Comparison of ENCODE assay signal across 23 cellular contexts in the genomic region with DNA sequence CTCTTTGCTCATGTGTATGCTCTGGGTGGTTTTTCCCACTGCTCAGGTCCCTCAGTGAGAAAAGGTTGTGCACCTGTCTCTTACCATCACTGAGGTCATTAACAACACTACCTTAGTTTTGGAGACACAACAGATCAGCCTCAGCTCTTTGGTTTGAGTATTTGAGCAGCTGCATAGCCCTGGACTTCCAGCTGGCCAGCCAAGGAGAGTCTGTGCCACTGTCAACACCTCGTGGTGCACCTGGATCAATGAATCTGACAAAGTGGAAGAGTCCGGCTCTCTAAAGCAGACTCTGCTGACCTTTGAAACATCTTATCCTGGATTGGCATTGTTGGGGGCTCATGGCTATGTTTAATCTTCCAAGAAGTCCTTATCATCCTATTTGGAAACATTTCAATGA. TPM values are rescaled to one million over a fixed set of nuclear protein-coding genes. Genes with fewer than 3 reads are reported as not detected.
A peak's percentile ranks its signal among the peaks of the same experiment; 100 is the strongest.
DNase-seq lines count a peak whose midpoint lies in the region; ATAC-seq and TF ChIP-seq lines count a peak whose summit lies in the region.
"Had no signal": no experiment of that assay in that cellular context is flagged by ENCODE, and none has a peak within 500 bp of the region (broad histone marks: within the 10 kb centered on the region; RNA-seq: fewer than 3 reads in every experiment).

No MANE protein-coding gene starts in this region.

- POLR2A ChIA-PET in HEK293T (lab: Yijun Ruan, JAX) = no interaction called here

- H3K9me3 ChIP-seq in body of pancreas = no peaks in the 10 kb centered on the region
- H3K9me3 ChIP-seq: BE2C, SJCRH30 had no signal

- H3K36me3 ChIP-seq in body of pancreas (replicated peaks in 1 of 2; ENCODE audit: insufficient read depth in 1 of 2, low read depth in 2 of 2) = no peaks in the 10 kb centered on the region
- H3K36me3 ChIP-seq: BE2C, SJCRH30 had no signal

- DNase-seq in NCI-H748 (lab: John Stamatoyannopoulos, UW; ENCODE audit: unreplicated experiment) (peak; percentile 56), NCI-H748 treated with DMSO at 0.1 percent for 48 hours (lab: John Stamatoyannopoulos, UW) (no peak), NCI-H510A treated with DMSO at 0.1 percent for 48 hours (lab: John Stamatoyannopoulos, UW) (peak; percentile 90), body of pancreas (peak in 2 of 4 donors; percentile 21 to 48), HEK293T (ENCODE audit: extremely low spot score) (no peak)
- DNase-seq: 8988T; ACHN; BE2C; Calu3; CD8-positive, alpha-beta memory T cell; Kasumi-1; MV-4-11; NCI-H1694 treated with DMSO at 0.1 percent for 48 hours; NCI-H2081 treated with DMSO at 0.1 percent for 48 hours; NCI-H2171; NCI-H526; SJCRH30; T-helper 17 cell had no signal

- H3K4me3 ChIP-seq in body of pancreas = no peak overlapping the region
- H3K4me3 ChIP-seq: K562, SJCRH30 had no signal

- TF ChIP-seq POLR2A in body of pancreas (IDR thresholded peaks at IDR 0.05) = no peak

- peaks cover 13% of the 10 kb centered on the region for H3K4me1 ChIP-seq in body of pancreas
- H3K4me1 ChIP-seq: BE2C, SJCRH30 had no signal

- H3K27me3 ChIP-seq in body of pancreas = no peaks in the 10 kb centered on the region
- H3K27me3 ChIP-seq: BE2C, SJCRH30 had no signal

- ATAC-seq in body of pancreas (peak; percentile 59), GM18858 (IDR thresholded peaks at IDR 0.05; ENCODE audit: unreplicated experiment) (no peak), GM18498 (IDR thresholded peaks at IDR 0.05; ENCODE audit: unreplicated experiment) (no peak)
- ATAC-seq: HCT116, K562, SK-N-SH treated with all-trans-retinoic acid at 6 μM for 48 hours, T-helper 17 cell had no signal

- H3K27ac ChIP-seq in body of pancreas = no peak overlapping the region
- H3K27ac ChIP-seq: SJCRH30 had no signal

- CTCF ChIA-PET in HEK293T (lab: Yijun Ruan, JAX) = no interaction called here

- TF ChIP-seq CTCF in body of pancreas (IDR thresholded peaks at IDR 0.05) = no peak

- intact Hi-C loops in body of pancreas (cut with DNase I) = no loop called here

- WGBS in body of pancreas, 2 donors = 16 to 47% methylated on average over 2 of the region's 2 CpGs

TF ChIP-seq in HEK293T, 16 proteins besides CTCF, POLR2A, EP300 and RAD21:
- no peak for TF ChIP-seq CTBP1 (IDR thresholded peaks at IDR 0.05; ENCODE audit: borderline replicate concordance)
- no peak for TF ChIP-seq SP1 (IDR thresholded peaks at IDR 0.05)
- TF ChIP-seq BHLHE40 (IDR thresholded peaks at IDR 0.05; ENCODE audit: borderline replicate concordance) = no peak
- no peak for TF ChIP-seq ELF4 (IDR thresholded peaks at IDR 0.05)
- no peak for TF ChIP-seq ARNT (IDR thresholded peaks at IDR 0.05)
- TF ChIP-seq FOXM1 (IDR thresholded peaks at IDR 0.05; ENCODE audit: borderline replicate concordance) = no peak
- no peak for TF ChIP-seq FOXK2 (IDR thresholded peaks at IDR 0.05)
- no peak for TF ChIP-seq HDGF (IDR thresholded peaks at IDR 0.05; ENCODE audit: borderline replicate concordance)
- no peak for TF ChIP-seq L3MBTL2 (conservative IDR thresholded peaks at IDR 0.05)
- no peak for TF ChIP-seq SUZ12 (IDR thresholded peaks at IDR 0.05)
- TF ChIP-seq, protein P1, sequence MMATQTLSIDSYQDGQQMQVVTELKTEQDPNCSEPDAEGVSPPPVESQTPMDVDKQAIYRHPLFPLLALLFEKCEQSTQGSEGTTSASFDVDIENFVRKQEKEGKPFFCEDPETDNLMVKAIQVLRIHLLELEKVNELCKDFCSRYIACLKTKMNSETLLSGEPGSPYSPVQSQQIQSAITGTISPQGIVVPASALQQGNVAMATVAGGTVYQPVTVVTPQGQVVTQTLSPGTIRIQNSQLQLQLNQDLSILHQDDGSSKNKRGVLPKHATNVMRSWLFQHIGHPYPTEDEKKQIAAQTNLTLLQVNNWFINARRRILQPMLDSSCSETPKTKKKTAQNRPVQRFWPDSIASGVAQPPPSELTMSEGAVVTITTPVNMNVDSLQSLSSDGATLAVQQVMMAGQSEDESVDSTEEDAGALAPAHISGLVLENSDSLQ (IDR thresholded peaks at IDR 0.05) = no peak
- TF ChIP-seq LEF1 (IDR thresholded peaks at IDR 0.05; ENCODE audit: borderline replicate concordance) = no peak
- TF ChIP-seq TARDBP (IDR thresholded peaks at IDR 0.05) = no peak
- no peak for TF ChIP-seq NFRKB (IDR thresholded peaks at IDR 0.05)
- TF ChIP-seq ZNF384 (IDR thresholded peaks at IDR 0.05) = no peak
- no peak for TF ChIP-seq FOXA1 (IDR thresholded peaks at IDR 0.05)

RNA-seq across cellular contexts. Expression of a gene that starts 30.0 kb away (rescaled TPM):
- total RNA-seq in body of pancreas = 10 to 100 TPM in 1 of 2 donors, 1 to 10 TPM in 1; 2.9 to 13.5 TPM

RNA-seq across cellular contexts. Expression of a gene that starts 50.8 kb away (rescaled TPM):
- not detected for total RNA-seq in body of pancreas
- total RNA-seq: SJCRH30, T-helper 17 cell had no signal

Comparison
In these comparisons a context has a peak if more than half of its experiments do, and no peak if none do; other contexts are left out.
1. DNase-seq: peak in NCI-H748 (single experiment) and NCI-H510A treated with DMSO at 0.1 percent for 48 hours (single experiment); none in NCI-H748 treated with DMSO at 0.1 percent for 48 hours (single experiment) and HEK293T (single experiment).